8 cellular contexts compared by ENCODE assay signal in genomic region chr12:93377543-93378372, GRCh38. TPM values are rescaled to one million over a fixed set of nuclear protein-coding genes. Genes with fewer than 3 reads are reported as not detected.
DNase-seq lines count a peak whose midpoint lies in the region; ATAC-seq, FAIRE-seq and TF ChIP-seq lines count a peak whose summit lies in the region.
"Not testable (repeated sequence)": the region's sequence is repeated elsewhere in the genome, so short reads cannot be mapped to it uniquely, and the experiment has no call there.

TSS of gene NUDT4 (plus strand) at chr12:93377925. CDS start at chr12:93378323, 398 bp downstream.

- peak; percentile 98 for DNase-seq in ACHN
- peak; percentile 98 for DNase-seq in NCI-H2227 (lab: John Stamatoyannopoulos, UW; ENCODE audit: unreplicated experiment)
- peak; percentile 89 to 97 for DNase-seq in T47D (ENCODE audit: low read depth in 1 of 2, low spot score in 1 of 2)
- peak; percentile 96 for DNase-seq in iPS-NIHi11 (ENCODE audit: low spot score)
- peak; percentile 95 for DNase-seq in small intestine

- ATAC-seq in GM18907 (IDR thresholded peaks at IDR 0.05; ENCODE audit: unreplicated experiment): peak; percentile 74
- peak; percentile 66 for ATAC-seq in HG03139 (IDR thresholded peaks at IDR 0.05; ENCODE audit: unreplicated experiment)

- H3K9me3 ChIP-seq in small intestine (ENCODE audit: control insufficient read depth, low read depth): not testable (repeated sequence)

- not testable (repeated sequence) for H3K4me1 ChIP-seq in small intestine (ENCODE audit: control insufficient read depth in 2 of 2, insufficient read depth in 1 of 2, low read depth in 1 of 2, low read length in 1 of 2)

- WGBS in small intestine, 3 donors: 0 to 1% (median 0%) methylated on average over 22 to 55 of the region's 89 CpGs

- peak within 1 kb of the TSS; percentile 89 for H3K27ac ChIP-seq in VCaP
- H3K27ac ChIP-seq in small intestine (ENCODE audit: low read depth in 1 of 2, low read length in 1 of 2): peak within 1 kb of the TSS; percentile 87 to 91

- H3K36me3 ChIP-seq in small intestine (ENCODE audit: control insufficient read depth in 2 of 2, insufficient read depth in 2 of 2, low read length in 2 of 2): not testable (repeated sequence)

- not testable (repeated sequence) for TF ChIP-seq CTCF in VCaP (conservative IDR thresholded peaks at IDR 0.05)

- not testable (repeated sequence) for H3K27me3 ChIP-seq in small intestine (ENCODE audit: control insufficient read depth in 2 of 2, insufficient read depth in 2 of 2, low read length in 2 of 2)

- FAIRE-seq in small intestine (lab: Jason Lieb, UNC): not testable (repeated sequence)

- H3K4me3 ChIP-seq in small intestine (ENCODE audit: low read depth in 1 of 2, low read length in 2 of 2): peak within 1 kb of the TSS; percentile 67 to 75

- in situ Hi-C loops in ACHN (cut with HindIII; ENCODE audit: low pct_ligation_motif_present, low pct_unique_long_range_greater_than_20kb, low sequenced_read_pairs): loop anchor here (25.0 kb wide), 1 partner anchor 365 kb away; no protein-coding TSS in a partner anchor
- in situ Hi-C loops in T47D (cut with HindIII; ENCODE audit: low pct_unique_long_range_greater_than_20kb, low sequenced_read_pairs): not testable (repeated sequence)

RNA-seq across cellular contexts. Expression of gene NUDT4, which starts in this region (rescaled TPM):
- polyA plus RNA-seq in small intestine: 10 to 100 TPM; 15.9 to 26.0 (median 18.9) TPM

Comparison
In these comparisons a context has a peak if more than half of its experiments do, and no peak if none do; other contexts are left out.
1. Peak in every context shown above with its lines: DNase-seq, ATAC-seq, H3K4me3 ChIP-seq and H3K27ac ChIP-seq.